In genomic region chr3:108546692-108547091, GRCh38 we compare ENCODE assay signal across 15 cellular contexts. TPM values are rescaled to one million over a fixed set of nuclear protein-coding genes. Genes with fewer than 3 reads are reported as not detected.
A peak's percentile ranks its signal among the peaks of the same experiment; 100 is the strongest.
DNase-seq lines count a peak whose midpoint lies in the region; ATAC-seq, FAIRE-seq and TF ChIP-seq lines count a peak whose summit lies in the region.
"Had no signal": no experiment of that assay in that cellular context is flagged by ENCODE, and none has a peak within 500 bp of the region (broad histone marks: within the 10 kb centered on the region; RNA-seq: fewer than 3 reads in every experiment).

No MANE protein-coding gene starts in this region.

- peak overlapping the region; percentile 35 for H3K4me3 ChIP-seq in choroid plexus epithelial cell (ENCODE audit: low read depth, low read length)
- H3K4me3 ChIP-seq: SJCRH30 had no signal

- H3K4me3 Mint-ChIP-seq in natural killer cell treated with Interleukin-12 subunit alpha and Interleukin-12 subunit beta and Interleukin-15 and Interleukin-18, amount 100 ng/mL, for 72 hours, result peak overlapping the region; percentile 23

- peaks cover 11 to 12% of the 10 kb centered on the region in 2 donors for H3K4me1 Mint-ChIP-seq in natural killer cell treated with Interleukin-12 subunit alpha and Interleukin-12 subunit beta and Interleukin-15 and Interleukin-18, amount 100 ng/mL, for 72 hours (ENCODE audit: low read depth in 2 of 2)

- no peak for DNase-seq in GM18507 (ENCODE audit: extremely low spot score, insufficient read length, low read depth)
- no peak for DNase-seq in choroid plexus epithelial cell (ENCODE audit: low read depth)
- no peak for DNase-seq in natural killer cell treated with Interleukin-12 subunit alpha and Interleukin-12 subunit beta and Interleukin-15 and Interleukin-18, amount 100 ng/mL, for 72 hours (ENCODE audit: low spot score)
- DNase-seq in NCI-H2227 (lab: John Stamatoyannopoulos, UW; ENCODE audit: unreplicated experiment), result no peak
- no peak for DNase-seq in Ammon's horn (ENCODE audit: low spot score)
- no peak for DNase-seq in DMS153 treated with DMSO at 0.1 percent for 48 hours (lab: John Stamatoyannopoulos, UW; ENCODE audit: unreplicated experiment)
- DNase-seq: activated CD4-positive, CD25-positive, alpha-beta regulatory T cell treated with anti-CD3 and anti-CD28 coated beads, Interleukin-2, amount 50 U/mL, for 72 hours; activated gamma-delta T cell; Caco-2; cerebellar nuclear complex; nucleus accumbens; SJCRH30 had no signal

- no peak for TF ChIP-seq CTCF in choroid plexus epithelial cell (conservative IDR thresholded peaks at IDR 0.05; ENCODE audit: low read depth, low read length)

- H3K9me3 Mint-ChIP-seq in natural killer cell treated with Interleukin-12 subunit alpha and Interleukin-12 subunit beta and Interleukin-15 and Interleukin-18, amount 100 ng/mL, for 72 hours, result no peaks in the 10 kb centered on the region

- H3K27me3 Mint-ChIP-seq in natural killer cell treated with Interleukin-12 subunit alpha and Interleukin-12 subunit beta and Interleukin-15 and Interleukin-18, amount 100 ng/mL, for 72 hours, result no peaks in the 10 kb centered on the region

- peak; percentile 71 for ATAC-seq in GM21529 (IDR thresholded peaks at IDR 0.05; ENCODE audit: unreplicated experiment)
- no peak for ATAC-seq in natural killer cell treated with Interleukin-12 subunit alpha and Interleukin-12 subunit beta and Interleukin-15 and Interleukin-18, amount 100 ng/mL, for 72 hours

- H3K27ac Mint-ChIP-seq in natural killer cell treated with Interleukin-12 subunit alpha and Interleukin-12 subunit beta and Interleukin-15 and Interleukin-18, amount 100 ng/mL, for 72 hours, result no peak overlapping the region

- H3K36me3 Mint-ChIP-seq in natural killer cell treated with Interleukin-12 subunit alpha and Interleukin-12 subunit beta and Interleukin-15 and Interleukin-18, amount 100 ng/mL, for 72 hours, result peaks cover 5% of the 10 kb centered on the region

- FAIRE-seq in GM18507 (lab: Jason Lieb, UNC), result peak; percentile 67
- FAIRE-seq: keratinocyte had no signal

RNA-seq across cellular contexts. Expression of gene MYH15, which starts 36.3 kb away (rescaled TPM):
- total RNA-seq in natural killer cell treated with Interleukin-12 subunit alpha and Interleukin-12 subunit beta and Interleukin-15 and Interleukin-18, amount 100 ng/mL, for 72 hours, result 1 to 10 TPM in 1 of 2 donors, under 1 TPM in 1; 0.14 to 1.1 TPM
- total RNA-seq: HT-29 had no signal

RNA-seq across cellular contexts. Expression of gene CIP2A, which starts 42.5 kb away (rescaled TPM):
- 10 to 100 TPM; 27.0 to 48.1 TPM for total RNA-seq in natural killer cell treated with Interleukin-12 subunit alpha and Interleukin-12 subunit beta and Interleukin-15 and Interleukin-18, amount 100 ng/mL, for 72 hours

RNA-seq across cellular contexts. Expression of gene DZIP3, which starts 42.8 kb away (rescaled TPM):
- total RNA-seq in natural killer cell treated with Interleukin-12 subunit alpha and Interleukin-12 subunit beta and Interleukin-15 and Interleukin-18, amount 100 ng/mL, for 72 hours, result 10 to 100 TPM in 1 of 2 donors, 1 to 10 TPM in 1; 7.7 to 10.1 TPM
